Comparison of ENCODE assay signal across 1 cellular context in genomic region chr1:85320371-85321131, GRCh38.
TF ChIP-seq lines count a peak whose summit lies in the region.

No MANE protein-coding gene starts in this region.

TF ChIP-seq in SK-N-SH, 30 proteins besides CTCF, POLR2A, EP300 and RAD21 (continued from another document):
- TF ChIP-seq USF1 (IDR thresholded peaks at IDR 0.05; ENCODE audit: borderline replicate concordance, low read depth) (no peak), RXRA (IDR thresholded peaks at IDR 0.05; ENCODE audit: borderline replicate concordance, low read depth) (peak; percentile 96), TEAD4 (IDR thresholded peaks at IDR 0.05; ENCODE audit: borderline replicate concordance, insufficient read depth) (peak; percentile 75), TAF1 (IDR thresholded peaks at IDR 0.05; ENCODE audit: borderline replicate concordance, low read depth, low read length) (peak; percentile 10; the same call in 1 of the 2 replicates), REST (IDR thresholded peaks at IDR 0.05; ENCODE audit: low read depth, low read length) (no peak), SIN3A (IDR thresholded peaks at IDR 0.05; ENCODE audit: borderline replicate concordance, low read depth, low read length) (no peak), YY1 (IDR thresholded peaks at IDR 0.05; ENCODE audit: low read depth) (no peak), SMC3 (IDR thresholded peaks at IDR 0.05; ENCODE audit: low read depth, low read length) (no peak), EZH2phosphoT487 (IDR thresholded peaks at IDR 0.05; ENCODE audit: borderline replicate concordance, low read depth) (no peak), IRF3 (IDR thresholded peaks at IDR 0.05; ENCODE audit: low read depth, low read length) (no peak), GABPA (IDR thresholded peaks at IDR 0.05; ENCODE audit: low read depth) (no peak), NRF1 (IDR thresholded peaks at IDR 0.05; ENCODE audit: low read depth, low read length) (no peak), MEF2A (IDR thresholded peaks at IDR 0.05; ENCODE audit: borderline replicate concordance, low read depth) (peak; percentile 22; the same call in 1 of the 2 replicates), POLR2AphosphoS5 (IDR thresholded peaks at IDR 0.05; ENCODE audit: low read depth, low read length) (no peak), USF2 (IDR thresholded peaks at IDR 0.05; ENCODE audit: borderline replicate concordance, low read depth, low read length) (no peak), ELF1 (IDR thresholded peaks at IDR 0.05) (no peak)
